In genomic region chr7:150801946-150802771, GRCh38 we compare ENCODE assay signal across 16 cellular contexts. TPM values are rescaled to one million over a fixed set of nuclear protein-coding genes. Genes with fewer than 3 reads are reported as not detected.
DNase-seq lines count a peak whose midpoint lies in the region; TF ChIP-seq lines count a peak whose summit lies in the region.
"Had no signal": no experiment of that assay in that cellular context is flagged by ENCODE, and none has a peak within 500 bp of the region (broad histone marks: within the 10 kb centered on the region; RNA-seq: fewer than 3 reads in every experiment).

No MANE protein-coding gene starts in this region.

- peaks cover 57% of the 10 kb centered on the region for H3K27me3 ChIP-seq in iPS-15b (ENCODE audit: control insufficient read depth, insufficient read depth, low read length)

- no peak for TF ChIP-seq CTCF in progenitor cell of endocrine pancreas (IDR thresholded peaks at IDR 0.05; ENCODE audit: unreplicated experiment)

- H3K9ac ChIP-seq in iPS-15b (ENCODE audit: low read depth, low read length): no peak overlapping the region
- H3K9ac ChIP-seq: SK-N-SH had no signal

- H3K4me1 Mint-ChIP-seq in progenitor cell of endocrine pancreas (ENCODE audit: low read depth): peaks cover 5% of the 10 kb centered on the region
- H3K4me1 Mint-ChIP-seq: activated CD4-positive, alpha-beta T cell treated with anti-CD3 and anti-CD28 coated beads, Interleukin-2, amount 10 ng/mL, durations not matched to agents 24 days and 14 days had no signal

- no peak overlapping the region for H3K4me3 Mint-ChIP-seq in progenitor cell of endocrine pancreas (ENCODE audit: low read depth)
- H3K4me3 Mint-ChIP-seq: activated CD4-positive, alpha-beta T cell treated with anti-CD3 and anti-CD28 coated beads, Interleukin-2, amount 10 ng/mL, durations not matched to agents 24 days and 14 days had no signal

- DNase-seq in DMS153 (lab: John Stamatoyannopoulos, UW) (peak; percentile 68), NCI-H82 (lab: John Stamatoyannopoulos, UW) (peak; percentile 70), progenitor cell of endocrine pancreas (ENCODE audit: low spot score, unreplicated experiment) (no peak), HT-29 (ENCODE audit: low spot score) (no peak), amniotic stem cell (lab: John Stamatoyannopoulos, UW) (no peak), foreskin melanocyte (no peak), RKO (ENCODE audit: low spot score) (no peak)
- DNase-seq: activated CD4-positive, alpha-beta T cell treated with anti-CD3 and anti-CD28 coated beads, Interleukin-2, amount 10 ng/mL, durations not matched to agents 24 days and 14 days; activated gamma-delta T cell treated with Interleukin-2 at 50 U/mL for 16 hours; cerebellar nuclear complex; NCI-H1092 treated with DMSO at 0.1 percent for 48 hours; SK-N-SH; stimulated activated naive CD4-positive, alpha-beta T cell treated with Interleukin-2 at 50 U/mL for 16 hours had no signal

- H3K9me3 ChIP-seq in iPS-15b (ENCODE audit: control insufficient read depth, insufficient read depth, low read length): no peaks in the 10 kb centered on the region

- no peaks in the 10 kb centered on the region for H3K4me1 ChIP-seq in iPS-15b (ENCODE audit: control insufficient read depth, insufficient read depth, low read length)

- H3K4me3 ChIP-seq in iPS-15b (ENCODE audit: low read depth, low read length): peak overlapping the region; percentile 43

- H3K36me3 ChIP-seq in iPS-15b (ENCODE audit: control insufficient read depth, insufficient read depth, low read length): no peaks in the 10 kb centered on the region

- peaks cover 53% of the 10 kb centered on the region for H3K27me3 Mint-ChIP-seq in progenitor cell of endocrine pancreas

- peaks cover 3% of the 10 kb centered on the region for H3K36me3 Mint-ChIP-seq in progenitor cell of endocrine pancreas (ENCODE audit: insufficient read depth)

- H3K27ac Mint-ChIP-seq in progenitor cell of endocrine pancreas: peak overlapping the region; percentile 53
- H3K27ac Mint-ChIP-seq: activated CD4-positive, alpha-beta T cell treated with anti-CD3 and anti-CD28 coated beads, Interleukin-2, amount 10 ng/mL, durations not matched to agents 24 days and 14 days had no signal

- peaks cover 11% of the 10 kb centered on the region for H3K9me3 Mint-ChIP-seq in progenitor cell of endocrine pancreas (ENCODE audit: low read depth)

RNA-seq across cellular contexts. Expression of gene TMEM176A, which starts 1.6 kb away (rescaled TPM):
- total RNA-seq in progenitor cell of endocrine pancreas: 8.0 and 9.6 TPM in 2 replicates
- total RNA-seq in HT-29 (2014; rRNA removed; shearing (Covaris generic)): 0.39 and 0.79 TPM in 2 replicates
- total RNA-seq: activated CD4-positive, alpha-beta T cell treated with anti-CD3 and anti-CD28 coated beads, Interleukin-2, amount 10 ng/mL, durations not matched to agents 24 days and 14 days had no signal

RNA-seq across cellular contexts. Expression of gene TMEM176B, which starts 2.0 kb away (rescaled TPM):
- 8.9 TPM in 2 replicates for total RNA-seq in progenitor cell of endocrine pancreas
- 1.0 and 2.0 TPM in 2 replicates for total RNA-seq in HT-29 (2014; rRNA removed; shearing (Covaris generic))
- total RNA-seq: activated CD4-positive, alpha-beta T cell treated with anti-CD3 and anti-CD28 coated beads, Interleukin-2, amount 10 ng/mL, durations not matched to agents 24 days and 14 days had no signal

RNA-seq across cellular contexts. Expression of gene AOC1, which starts 50.2 kb away (rescaled TPM):
- total RNA-seq in progenitor cell of endocrine pancreas: 1.9 and 2.9 TPM in 2 replicates
- 25.2 and 25.8 TPM in 2 replicates for total RNA-seq in HT-29 (2014; rRNA removed; shearing (Covaris generic))
- total RNA-seq: activated CD4-positive, alpha-beta T cell treated with anti-CD3 and anti-CD28 coated beads, Interleukin-2, amount 10 ng/mL, durations not matched to agents 24 days and 14 days; fibroblast of lung; omental fat pad had no signal

Comparison
In these comparisons a context has a peak if more than half of its experiments do, and no peak if none do; other contexts are left out.
1. DNase-seq: peak in DMS153 (single experiment) and NCI-H82 (single experiment); none in progenitor cell of endocrine pancreas (single experiment), HT-29 (single experiment), amniotic stem cell (single experiment), foreskin melanocyte (single experiment) and RKO (single experiment).